ENCODE assay signal across 8 cellular contexts in the genomic region with DNA sequence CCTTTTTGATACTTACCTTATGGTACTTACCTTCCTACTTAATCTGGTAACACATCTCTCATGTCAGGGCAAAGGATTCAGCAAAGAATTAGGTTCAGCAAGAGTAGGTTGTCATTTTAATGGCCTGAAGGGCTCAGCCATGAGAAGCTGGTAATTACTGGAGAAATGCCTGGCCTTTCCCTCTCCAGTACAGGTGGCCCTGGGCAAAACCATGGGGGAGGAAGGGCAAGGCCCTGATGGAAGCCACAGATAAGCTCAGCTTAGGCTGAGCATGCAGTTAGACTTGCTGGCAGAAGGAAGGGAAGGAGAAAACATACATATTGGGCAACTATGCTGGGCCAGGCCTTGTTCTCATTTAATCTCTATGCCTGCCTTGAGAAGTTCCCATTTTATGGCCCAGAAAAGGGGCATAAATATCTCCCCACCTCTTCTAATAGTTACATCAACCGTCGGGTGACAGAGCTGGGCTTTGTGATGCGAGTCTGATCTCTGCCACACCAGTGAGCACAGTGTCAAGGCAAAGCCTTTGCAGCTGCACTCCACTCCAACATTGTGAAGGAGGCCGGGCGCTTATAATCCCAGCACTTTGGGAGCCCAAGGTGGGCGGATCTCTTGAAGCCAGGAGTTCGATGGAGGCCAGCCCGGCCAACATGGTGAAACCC. TPM values are rescaled to one million over a fixed set of nuclear protein-coding genes. Genes with fewer than 3 reads are reported as not detected.
DNase-seq lines count a peak whose midpoint lies in the region; ATAC-seq, FAIRE-seq and TF ChIP-seq lines count a peak whose summit lies in the region.

No MANE protein-coding gene starts in this region.

- no peak for FAIRE-seq in GM19239 (lab: Jason Lieb, UNC)

- peaks cover 11% of the 10 kb centered on the region for H3K36me3 Mint-ChIP-seq in Caco-2 (ENCODE audit: insufficient read depth, unreplicated experiment)
- H3K36me3 Mint-ChIP-seq in neural progenitor cell: peaks cover 15% of the 10 kb centered on the region

- H3K36me3 ChIP-seq in Caco-2 (ENCODE audit: control insufficient read depth, insufficient read depth, low read length): no peaks in the 10 kb centered on the region
- peaks cover 7% of the 10 kb centered on the region for H3K36me3 ChIP-seq in mammary epithelial cell (ENCODE audit: insufficient read depth, low read length)
- H3K36me3 ChIP-seq in neural progenitor cell: no peaks in the 10 kb centered on the region

- H3F3A ChIP-seq in neural progenitor cell (ENCODE audit: low read depth): peaks cover 6% of the 10 kb centered on the region

- TF ChIP-seq CTCF in Caco-2 (IDR thresholded peaks at IDR 0.05; ENCODE audit: insufficient read depth in 1 of 2, low read depth in 1 of 2, low read length in 1 of 2, severe bottlenecking in 1 of 2, unreplicated experiment in 1 of 2): no peak
- TF ChIP-seq CTCF in mammary epithelial cell (conservative IDR thresholded peaks at IDR 0.05 in 1 of 2, IDR thresholded peaks at IDR 0.05 in 1 of 2; ENCODE audit: extremely low read depth in 1 of 2, insufficient read depth in 1 of 2, low read depth in 1 of 2, low read length in 2 of 2): no peak
- TF ChIP-seq CTCF in neural progenitor cell (IDR thresholded peaks at IDR 0.05): no peak

- no peaks in the 10 kb centered on the region for H3K9me3 ChIP-seq in Caco-2
- no peaks in the 10 kb centered on the region for H3K9me3 ChIP-seq in mammary epithelial cell (replicated peaks; ENCODE audit: insufficient read depth, low read length)
- no peaks in the 10 kb centered on the region for H3K9me3 ChIP-seq in neural progenitor cell (ENCODE audit: low read depth)

- H3K27ac Mint-ChIP-seq in Caco-2 (ENCODE audit: unreplicated experiment) (peak overlapping the region; percentile 78), neural progenitor cell (peak overlapping the region; percentile 73)

- ATAC-seq in GM21526 (IDR thresholded peaks at IDR 0.05; ENCODE audit: low FRiP score, unreplicated experiment): no peak

- H3K4me3 ChIP-seq in Caco-2 (ENCODE audit: low read depth, low read length): no peak overlapping the region
- no peak overlapping the region for H3K4me3 ChIP-seq in mammary epithelial cell (replicated peaks in 1 of 3; ENCODE audit: insufficient read depth in 1 of 3, low read depth in 2 of 3, low read length in 3 of 3)
- no peak overlapping the region for H3K4me3 ChIP-seq in neural progenitor cell

- no TSS peak for BruUV-seq in Caco-2 (replicated peaks; lab: Mats Ljungman, UMichigan)
- TSS peak; percentile 21 for BruUV-seq in mammary epithelial cell (replicated peaks; lab: Mats Ljungman, UMichigan)

- dilution Hi-C loops in mammary epithelial cell (cut with HindIII; ENCODE audit: low sequenced_read_pairs): no loop called here

- H3K79me2 ChIP-seq in mammary epithelial cell (ENCODE audit: insufficient read depth, low read length) (no peaks in the 10 kb centered on the region), neural progenitor cell (ENCODE audit: low read depth) (no peaks in the 10 kb centered on the region)

- H3K27me3 Mint-ChIP-seq in Caco-2 (ENCODE audit: insufficient read depth, unreplicated experiment): no peaks in the 10 kb centered on the region
- H3K27me3 Mint-ChIP-seq in neural progenitor cell (ENCODE audit: insufficient read depth, low read depth): no peaks in the 10 kb centered on the region

- H3K9ac ChIP-seq in mammary epithelial cell (ENCODE audit: insufficient read depth, low read length) (peak overlapping the region; percentile 39), neural progenitor cell (no peak overlapping the region)

- DNase-seq in Caco-2 (peak; percentile 32 to 50), NCI-H2196 (lab: John Stamatoyannopoulos, UW; ENCODE audit: unreplicated experiment) (peak; percentile 9), mammary epithelial cell (no peak), neural progenitor cell (ENCODE audit: low spot score) (peak; percentile 52), GM19239 (ENCODE audit: insufficient read length, low spot score) (no peak), iPS-NIHi11 (ENCODE audit: low spot score) (no peak)
- no peak for DNase-seq in stimulated activated naive CD4-positive, alpha-beta T cell treated with Interleukin-2 at 50 U/mL for 16 hours (lab: John Stamatoyannopoulos, UW)

- H3K4me3 Mint-ChIP-seq in Caco-2 (ENCODE audit: unreplicated experiment) (no peak overlapping the region), neural progenitor cell (no peak overlapping the region)

- H3K4me2 ChIP-seq in mammary epithelial cell (ENCODE audit: insufficient read depth, low read depth, low read length) (peak overlapping the region; percentile 25), neural progenitor cell (no peak overlapping the region)

- CTCF ChIA-PET in Caco-2 (lab: Charles Lee): no interaction called here
- CTCF ChIA-PET in mammary epithelial cell (lab: Charles Lee; ENCODE audit: low non-redundant PET): interaction anchor here (0.6 kb wide), 1 partner anchor 85 kb away, joined by 4 read pairs; no protein-coding TSS in a partner anchor

- no peaks in the 10 kb centered on the region for H3K9me3 Mint-ChIP-seq in Caco-2 (ENCODE audit: unreplicated experiment)
- H3K9me3 Mint-ChIP-seq in neural progenitor cell: no peaks in the 10 kb centered on the region

- no peaks in the 10 kb centered on the region for H4K20me1 ChIP-seq in mammary epithelial cell (ENCODE audit: insufficient read depth, low read length)
- H4K20me1 ChIP-seq in neural progenitor cell (ENCODE audit: low read depth): peaks cover 4% of the 10 kb centered on the region

- in situ Hi-C loops in mammary epithelial cell (cut with MboI; ENCODE audit: low sequenced_read_pairs in 2 of 2): no loop called here

- POLR2A ChIA-PET in Caco-2 (lab: Charles Lee): interaction anchor here (0.6 kb wide), 1 partner anchor 444 kb away, joined by 3 read pairs; no protein-coding TSS in a partner anchor

- H3K27me3 ChIP-seq in Caco-2 (replicated peaks; ENCODE audit: control insufficient read depth, insufficient read depth, low read length) (no peaks in the 10 kb centered on the region), mammary epithelial cell (ENCODE audit: insufficient read depth, low read length) (no peaks in the 10 kb centered on the region), neural progenitor cell (no peaks in the 10 kb centered on the region)

- no peaks in the 10 kb centered on the region for H3K4me1 ChIP-seq in Caco-2
- H3K4me1 ChIP-seq in mammary epithelial cell (ENCODE audit: insufficient read depth, low read length): peaks cover 37% of the 10 kb centered on the region
- H3K4me1 ChIP-seq in neural progenitor cell: peaks cover 9% of the 10 kb centered on the region

- H3K4me1 Mint-ChIP-seq in Caco-2 (ENCODE audit: low read depth, unreplicated experiment) (peaks cover 6% of the 10 kb centered on the region), neural progenitor cell (peaks cover 15% of the 10 kb centered on the region)

- intact Hi-C loops in Caco-2 (cut with micrococcal nuclease; ENCODE audit: unreplicated experiment) (no loop called here), mammary epithelial cell (cut with micrococcal nuclease) (loop anchor here (1.0 kb wide), 2 partner anchors 18 to 26 kb away; a partner anchor contains a TSS)

- H2AFZ ChIP-seq in mammary epithelial cell (ENCODE audit: low read depth, low read length) (peak overlapping the region; percentile 18), neural progenitor cell (replicated peaks) (no peak overlapping the region)

- 50% methylated on average over 7 of the region's 8 CpGs for WGBS in mammary epithelial cell (ENCODE audit: low coverage, missing lambda C conversion rate)

- peak overlapping the region; percentile 68 for H3K27ac ChIP-seq in mammary epithelial cell (ENCODE audit: insufficient read depth, low read depth, low read length)
- H3K27ac ChIP-seq in neural progenitor cell: peak overlapping the region; percentile 14

RNA-seq across cellular contexts. Expression of a gene that starts 18.7 kb away (rescaled TPM):
- total RNA-seq in Caco-2 (2022) (5.6 and 6.1 TPM in 2 replicates), mammary epithelial cell (10 to 100 TPM; 15.1 to 16.3 TPM), neural progenitor cell (ENCODE audit: low replicate concordance) (7.4 and 22.5 TPM in 2 replicates)
- 25.1 TPM for polyA plus RNA-seq in mammary epithelial cell
- 24.8 TPM for polyA minus RNA-seq in mammary epithelial cell

RNA-seq across cellular contexts. Expression of a gene that starts 18.9 kb away (rescaled TPM):
- total RNA-seq in Caco-2 (2022): 21.9 and 22.9 TPM in 2 replicates
- 10 to 100 TPM; 33.6 to 44.7 TPM for total RNA-seq in mammary epithelial cell
- 10.2 TPM for polyA plus RNA-seq in mammary epithelial cell
- 43.8 TPM for polyA minus RNA-seq in mammary epithelial cell
- 10.8 and 17.3 TPM in 2 replicates for total RNA-seq in neural progenitor cell (ENCODE audit: low replicate concordance)

Comparison
In these comparisons a context has a peak if more than half of its experiments do, and no peak if none do; other contexts are left out.
1. DNase-seq: peak in Caco-2 (2 of 2), NCI-H2196 (single experiment) and neural progenitor cell (single experiment); none in mammary epithelial cell (single experiment), stimulated activated naive CD4-positive, alpha-beta T cell treated with Interleukin-2 at 50 U/mL for 16 hours (single experiment), GM19239 (single experiment) and iPS-NIHi11 (single experiment).